11 cellular contexts compared by ENCODE assay signal in the genomic region with DNA sequence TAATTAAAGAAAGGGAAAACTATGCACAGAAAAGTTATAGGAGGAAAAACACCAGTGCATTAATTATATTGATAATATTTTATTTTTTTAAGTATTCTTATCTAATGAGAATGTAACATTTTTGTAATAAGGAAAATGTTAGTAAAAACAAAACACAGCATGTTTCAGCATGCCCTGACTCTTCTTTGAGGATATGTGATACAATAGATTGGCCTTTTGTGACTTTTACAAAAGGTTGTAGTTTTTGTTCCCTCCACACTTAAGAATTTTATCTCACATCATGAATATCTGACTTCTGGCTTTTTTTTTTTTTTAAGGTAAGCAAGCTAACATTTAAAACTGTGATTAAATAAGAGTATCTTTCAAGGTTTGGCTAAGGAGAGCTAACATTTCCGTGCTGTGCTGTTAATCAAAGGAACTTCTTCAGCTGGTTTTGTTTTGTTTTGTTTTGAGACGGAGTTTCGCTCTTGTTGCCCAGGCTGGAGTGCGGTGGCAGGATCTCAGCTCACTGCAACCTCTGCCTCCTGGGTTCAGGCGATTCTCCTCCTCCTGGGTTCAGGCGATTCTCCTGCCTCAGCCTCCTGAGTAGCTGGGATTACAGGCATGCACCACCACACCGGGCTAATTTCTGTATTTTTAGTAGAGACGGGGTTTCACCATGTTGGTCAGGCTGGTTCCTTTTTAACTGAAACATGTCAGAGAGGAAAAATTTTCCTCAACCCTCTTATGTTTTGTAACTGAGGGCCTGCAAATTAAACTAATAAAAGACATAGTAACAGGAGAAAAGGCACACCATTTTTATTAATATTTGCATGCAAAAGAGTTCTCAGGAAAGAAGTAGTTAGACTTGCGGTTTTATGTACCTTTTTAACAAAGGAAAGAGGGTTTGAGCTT. TPM values are rescaled to one million over a fixed set of nuclear protein-coding genes. Genes with fewer than 3 reads are reported as not detected.
DNase-seq lines count a peak whose midpoint lies in the region; ATAC-seq, FAIRE-seq and TF ChIP-seq lines count a peak whose summit lies in the region.
"Had no signal": no experiment of that assay in that cellular context is flagged by ENCODE, and none has a peak within 500 bp of the region (broad histone marks: within the 10 kb centered on the region; RNA-seq: fewer than 3 reads in every experiment).

No MANE protein-coding gene starts in this region.

- TF ChIP-seq EP300 in transverse colon (IDR thresholded peaks at IDR 0.05; ENCODE audit: low read depth) = no peak

- FAIRE-seq in bronchial epithelial cell (lab: Jason Lieb, UNC) = no peak
- FAIRE-seq: urothelium cell line had no signal

- H3K36me3 ChIP-seq in bronchial epithelial cell (ENCODE audit: control insufficient read depth, insufficient read depth, low read length) (no peaks in the 10 kb centered on the region), transverse colon (no peaks in the 10 kb centered on the region)
- H3K36me3 ChIP-seq: adrenal gland had no signal

- H3K36me3 Mint-ChIP-seq in activated B cell treated with CpG ODN at 0.5 μM for 24 hours (ENCODE audit: low read depth) = no peaks in the 10 kb centered on the region

- in situ Hi-C loops in transverse colon (cut with MboI; ENCODE audit: low pct_ligation_motif_present in 1 of 4, low pct_unique_long_range_greater_than_20kb in 1 of 4, low sequenced_read_pairs in 3 of 4) = no loop called here

- no peak for TF ChIP-seq POLR2A in transverse colon (IDR thresholded peaks at IDR 0.05)

- TF ChIP-seq CTCF in activated B cell treated with CpG ODN at 0.5 μM for 24 hours (IDR thresholded peaks at IDR 0.05) (no peak), bronchial epithelial cell (IDR thresholded peaks at IDR 0.05; ENCODE audit: insufficient read depth, low read length, severe bottlenecking) (no peak), transverse colon (IDR thresholded peaks at IDR 0.05) (no peak)

- H3K4me3 ChIP-seq in bronchial epithelial cell (ENCODE audit: low read depth, low read length) (no peak overlapping the region), transverse colon (no peak overlapping the region)
- H3K4me3 ChIP-seq: adrenal gland had no signal

- CTCF ChIA-PET in activated B cell treated with CpG ODN at 0.5 μM for 24 hours (lab: Charles Lee) = no interaction called here

- H3K27ac ChIP-seq in transverse colon = no peak overlapping the region
- H3K27ac ChIP-seq: adrenal gland had no signal

- peak overlapping the region; percentile 92 for H3K27ac Mint-ChIP-seq in activated B cell treated with CpG ODN at 0.5 μM for 24 hours

- H3K4me1 ChIP-seq in transverse colon = no peaks in the 10 kb centered on the region
- H3K4me1 ChIP-seq: adrenal gland had no signal

- H3K4me3 Mint-ChIP-seq in activated B cell treated with CpG ODN at 0.5 μM for 24 hours = peak overlapping the region; percentile 83

- H3K9me3 Mint-ChIP-seq in activated B cell treated with CpG ODN at 0.5 μM for 24 hours = peaks cover 6% of the 10 kb centered on the region

- 67 to 83% methylated on average over 3 to 9 of the region's 9 CpGs for WGBS in transverse colon (ENCODE audit: low coverage in 1 of 2), 2 donors

- H3K27me3 ChIP-seq in bronchial epithelial cell (ENCODE audit: control insufficient read depth, insufficient read depth, low read length) = no peaks in the 10 kb centered on the region
- H3K27me3 ChIP-seq in transverse colon = no peaks in the 10 kb centered on the region
- H3K27me3 ChIP-seq: adrenal gland had no signal

- H3K4me1 Mint-ChIP-seq in activated B cell treated with CpG ODN at 0.5 μM for 24 hours = peaks cover 36% of the 10 kb centered on the region

- intact Hi-C loops in activated B cell treated with CpG ODN at 0.5 μM for 24 hours (cut with micrococcal nuclease) = loop anchor here (2.0 kb wide), 1 partner anchor 32 kb away; no protein-coding TSS in a partner anchor
- intact Hi-C loops in transverse colon (cut with DNase I; ENCODE audit: low total_unique reads) = no loop called here

- peak in 2 of 3 donors; percentile 8 to 12 for DNase-seq in stimulated activated CD4-positive, alpha-beta T cell treated with anti-CD3 and anti-CD28 coated beads, Interleukin-12 subunit alpha, Interleukin-12 subunit beta, amount 100 ng/mL, for 48 hours (ENCODE audit: low read depth in 2 of 3, low spot score in 1 of 3)
- DNase-seq in stimulated activated CD4-positive, alpha-beta T cell treated with anti-CD3 and anti-CD28 coated beads, Interleukin-4, amount 100 ng/mL, for 1 hour = no peak
- DNase-seq in activated B cell treated with CpG ODN at 0.5 μM for 24 hours = no peak
- peak; percentile 27 for DNase-seq in bronchial epithelial cell (ENCODE audit: low read depth)
- DNase-seq in transverse colon = peak; percentile 10
- DNase-seq in NAMALWA (ENCODE audit: low spot score) = no peak
- no peak for DNase-seq in HT-29 (ENCODE audit: low spot score)
- DNase-seq: adrenal gland, NCI-H510A treated with DMSO at 0.1 percent for 48 hours had no signal

- H3K27me3 Mint-ChIP-seq in activated B cell treated with CpG ODN at 0.5 μM for 24 hours = no peaks in the 10 kb centered on the region

- H3K9me3 ChIP-seq in transverse colon = peaks cover 0 to under 1% of the 10 kb centered on the region in 2 donors
- H3K9me3 ChIP-seq: adrenal gland had no signal

- ATAC-seq in activated B cell treated with CpG ODN at 0.5 μM for 24 hours (ENCODE audit: low read depth) = peak; percentile 49
- ATAC-seq in HG03039 (IDR thresholded peaks at IDR 0.05; ENCODE audit: unreplicated experiment) = no peak

- POLR2A ChIA-PET in activated B cell treated with CpG ODN at 0.5 μM for 24 hours (lab: Charles Lee) = interaction anchor here (0.6 to 3.6 kb wide), 8 partner anchors 31 to 245 kb away, joined by 3 to 14 read pairs (median 4); partner anchors contain the start of genes AMN1 and RESF1

RNA-seq across cellular contexts. Expression of gene RESF1, which starts 30.7 kb away (rescaled TPM):
- total RNA-seq in activated B cell treated with CpG ODN at 0.5 μM for 24 hours = 286 and 299 TPM in 2 replicates
- total RNA-seq in bronchial epithelial cell = 15.3 and 47.0 TPM in 2 replicates
- 10 to 100 TPM; 23.3 to 81.8 (median 35.1) TPM for total RNA-seq in transverse colon
- 11.0 and 12.1 TPM in 2 replicates for total RNA-seq in HT-29 (2014; rRNA removed; shearing (Covaris generic))

Comparison
In these comparisons a context has a peak if more than half of its experiments do, and no peak if none do; other contexts are left out.
1. DNase-seq: peak in stimulated activated CD4-positive, alpha-beta T cell treated with anti-CD3 and anti-CD28 coated beads, Interleukin-12 subunit alpha, Interleukin-12 subunit beta, amount 100 ng/mL, for 48 hours (2 of 3), bronchial epithelial cell (single experiment) and transverse colon (single experiment); none in stimulated activated CD4-positive, alpha-beta T cell treated with anti-CD3 and anti-CD28 coated beads, Interleukin-4, amount 100 ng/mL, for 1 hour (single experiment), activated B cell treated with CpG ODN at 0.5 μM for 24 hours (single experiment), NAMALWA (single experiment) and HT-29 (single experiment).